ENCODE assay signal across 32 cellular contexts in the genomic region with DNA sequence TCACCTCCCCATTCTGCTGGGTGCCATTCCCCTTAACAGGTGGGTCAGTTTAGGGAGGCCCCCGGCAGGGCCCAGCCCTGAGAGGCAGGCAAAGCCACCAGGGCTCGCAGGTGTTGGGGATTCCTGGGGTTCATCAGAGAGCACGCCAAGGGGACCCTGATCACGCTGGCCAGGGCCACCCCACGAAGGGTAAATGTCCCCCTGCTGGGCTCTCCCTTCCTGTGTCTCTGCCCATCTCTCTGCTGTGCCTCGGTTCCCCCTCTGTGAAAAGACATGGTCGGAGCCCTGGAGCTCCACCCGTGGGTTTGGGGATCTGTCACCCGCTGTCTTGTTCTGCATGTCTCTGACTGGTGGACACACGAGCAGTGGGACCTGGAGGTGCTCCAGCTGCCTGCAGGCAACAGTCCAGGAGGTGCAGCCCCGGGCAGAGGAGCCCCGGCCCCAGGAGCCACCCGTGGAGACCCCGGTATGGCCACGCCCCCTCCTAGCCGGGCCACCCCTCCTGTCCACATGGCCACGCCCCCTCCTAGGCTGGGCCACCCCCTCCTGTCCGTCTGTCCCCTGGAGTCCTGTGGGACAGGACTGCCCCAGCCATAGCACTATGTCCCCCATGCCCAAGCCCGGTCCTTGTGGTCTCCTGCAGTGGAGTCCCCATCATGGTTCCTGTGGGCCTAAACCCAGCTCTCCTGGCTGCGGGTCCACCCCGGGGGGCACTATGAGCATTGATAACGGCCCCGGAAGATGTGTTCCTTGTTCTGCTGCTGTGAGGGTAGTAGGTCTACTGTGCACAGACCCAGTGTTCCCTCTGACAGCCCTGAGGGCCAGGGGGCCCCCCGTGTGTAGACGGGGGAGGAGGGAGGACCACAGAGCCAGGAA. TPM values are rescaled to one million over a fixed set of nuclear protein-coding genes. Genes with fewer than 3 reads are reported as not detected.
DNase-seq lines count a peak whose midpoint lies in the region; ATAC-seq and TF ChIP-seq lines count a peak whose summit lies in the region.
"Had no signal": no experiment of that assay in that cellular context is flagged by ENCODE, and none has a peak within 500 bp of the region (broad histone marks: within the 10 kb centered on the region; RNA-seq: fewer than 3 reads in every experiment).

No MANE protein-coding gene starts in this region.

- no peaks in the 10 kb centered on the region for H3K36me3 ChIP-seq in H7 (replicated peaks; ENCODE audit: control insufficient read depth, insufficient read depth, low read length)
- H3K36me3 ChIP-seq: BE2C, right lobe of liver had no signal

- no peak overlapping the region for H3K27ac ChIP-seq in foreskin keratinocyte
- H3K27ac ChIP-seq: coronary artery, hepatocyte, parathyroid adenoma, right lobe of liver, testis had no signal

- H3K4me1 ChIP-seq in foreskin keratinocyte = no peaks in the 10 kb centered on the region
- H3K4me1 ChIP-seq: BE2C, Caco-2, parathyroid adenoma, right lobe of liver had no signal

- no peaks in the 10 kb centered on the region for H3K36me3 Mint-ChIP-seq in T-helper 2 cell treated with Interferon-gamma antibody and Interleukin-4, amounts not matched to agents 5 μg/mL and 100 μg/mL, for 36 hours (ENCODE audit: low read depth)
- H3K36me3 Mint-ChIP-seq in activated T-helper 1 cell treated with anti-CD3 and anti-CD28 coated beads, Interleukin-12 subunit alpha, Interleukin-12 subunit beta, Interleukin-2, Interleukin-4 antibody, amounts not matched to agents 30 ng/mL and 10 ng/mL and 1 ng/mL, durations not matched to agents 14 hours and 24 hours and 36 hours (ENCODE audit: low read depth) = no peaks in the 10 kb centered on the region
- H3K36me3 Mint-ChIP-seq in naive B cell = no peaks in the 10 kb centered on the region

- no peak overlapping the region for H3K4me3 ChIP-seq in H7 (ENCODE audit: insufficient read depth, low read depth, low read length)
- H3K4me3 ChIP-seq: coronary artery, hepatocyte, right lobe of liver, testis had no signal

- H3K27ac Mint-ChIP-seq in T-helper 2 cell treated with Interferon-gamma antibody and Interleukin-4, amounts not matched to agents 5 μg/mL and 100 μg/mL, for 36 hours = no peak overlapping the region
- H3K27ac Mint-ChIP-seq in activated T-helper 1 cell treated with anti-CD3 and anti-CD28 coated beads, Interleukin-12 subunit alpha, Interleukin-12 subunit beta, Interleukin-2, Interleukin-4 antibody, amounts not matched to agents 30 ng/mL and 10 ng/mL and 1 ng/mL, durations not matched to agents 14 hours and 24 hours and 36 hours = peak overlapping the region; percentile 44
- peak overlapping the region in 4 of 6 donors; percentile 2 to 82 (median 52) for H3K27ac Mint-ChIP-seq in naive B cell
- H3K27ac Mint-ChIP-seq: HFFc6, nephron had no signal

- peaks cover 11% of the 10 kb centered on the region for H3K4me1 Mint-ChIP-seq in T-helper 2 cell treated with Interferon-gamma antibody and Interleukin-4, amounts not matched to agents 5 μg/mL and 100 μg/mL, for 36 hours (ENCODE audit: low read depth)
- no peaks in the 10 kb centered on the region for H3K4me1 Mint-ChIP-seq in activated T-helper 1 cell treated with anti-CD3 and anti-CD28 coated beads, Interleukin-12 subunit alpha, Interleukin-12 subunit beta, Interleukin-2, Interleukin-4 antibody, amounts not matched to agents 30 ng/mL and 10 ng/mL and 1 ng/mL, durations not matched to agents 14 hours and 24 hours and 36 hours (ENCODE audit: low read depth)
- H3K4me1 Mint-ChIP-seq in naive B cell = peaks cover 17 to 38% (median 29%) of the 10 kb centered on the region in 3 donors
- H3K4me1 Mint-ChIP-seq: nephron had no signal

- no peaks in the 10 kb centered on the region for H3K27me3 Mint-ChIP-seq in T-helper 2 cell treated with Interferon-gamma antibody and Interleukin-4, amounts not matched to agents 5 μg/mL and 100 μg/mL, for 36 hours (ENCODE audit: low read depth)
- peaks cover 3% of the 10 kb centered on the region for H3K27me3 Mint-ChIP-seq in activated T-helper 1 cell treated with anti-CD3 and anti-CD28 coated beads, Interleukin-12 subunit alpha, Interleukin-12 subunit beta, Interleukin-2, Interleukin-4 antibody, amounts not matched to agents 30 ng/mL and 10 ng/mL and 1 ng/mL, durations not matched to agents 14 hours and 24 hours and 36 hours (ENCODE audit: insufficient read depth)
- peaks cover 0 to 17% (median 9%) of the 10 kb centered on the region in 3 donors for H3K27me3 Mint-ChIP-seq in naive B cell

- H3K27me3 ChIP-seq in H7 (ENCODE audit: control insufficient read depth, insufficient read depth, low read length) (no peaks in the 10 kb centered on the region), foreskin keratinocyte (peaks cover 27% of the 10 kb centered on the region)
- H3K27me3 ChIP-seq: BE2C, hepatocyte, right lobe of liver, testis had no signal

- intact Hi-C loops in activated T-helper 1 cell treated with anti-CD3 and anti-CD28 coated beads, Interleukin-12 subunit alpha, Interleukin-12 subunit beta, Interleukin-2, Interleukin-4 antibody, amounts not matched to agents 30 ng/mL and 10 ng/mL and 1 ng/mL, durations not matched to agents 14 hours and 24 hours and 36 hours (cut with micrococcal nuclease) = no loop called here

- no peak for DNase-seq in T-helper 2 cell treated with Interferon-gamma antibody and Interleukin-4, amounts not matched to agents 5 μg/mL and 100 μg/mL, for 36 hours (ENCODE audit: low spot score)
- DNase-seq in T-helper 2 cell = no peak
- DNase-seq in H7 = peak; percentile 96
- no peak for DNase-seq in activated T-helper 1 cell treated with anti-CD3 and anti-CD28 coated beads, Interleukin-12 subunit alpha, Interleukin-12 subunit beta, Interleukin-2, Interleukin-4 antibody, amounts not matched to agents 30 ng/mL and 10 ng/mL and 1 ng/mL, durations not matched to agents 14 hours and 24 hours and 36 hours (ENCODE audit: low spot score)
- no peak for DNase-seq in naive B cell
- DNase-seq in SIG-M5 treated with dmso at 0.1 percent for 504 hours (lab: John Stamatoyannopoulos, UW; ENCODE audit: unreplicated experiment) = no peak
- no peak for DNase-seq in foreskin keratinocyte
- DNase-seq: activated CD4-positive, alpha-beta T cell treated with anti-CD3 and anti-CD28 coated beads for 1 hour; activated naive CD4-positive, alpha-beta T cell treated with anti-CD3 and anti-CD28 coated beads, Interleukin-2, amount 50 U/mL, for 16 hours; activated T-cell treated with anti-CD3 and anti-CD28 coated beads, Interleukin-2, amount 50 U/mL, for 4 hours; BE2C; Caco-2; foreskin melanocyte; HFFc6; KBM-7; NCI-H1436 treated with DMSO at 0.1 percent for 48 hours; stimulated activated CD4-positive, alpha-beta T cell treated with anti-CD3 and anti-CD28 coated beads, Interleukin-12 subunit alpha, Interleukin-12 subunit beta, amount 100 ng/mL, for 4 hours; stimulated activated CD4-positive, alpha-beta T cell treated with anti-CD3 and anti-CD28 coated beads, Interleukin-4, amount 100 ng/mL, for 24 hours; stimulated activated naive CD4-positive, alpha-beta T cell treated with Interleukin-2 at 50 U/mL for 16 hours; testis had no signal

- H3K9me3 Mint-ChIP-seq in T-helper 2 cell treated with Interferon-gamma antibody and Interleukin-4, amounts not matched to agents 5 μg/mL and 100 μg/mL, for 36 hours = no peaks in the 10 kb centered on the region
- H3K9me3 Mint-ChIP-seq in activated T-helper 1 cell treated with anti-CD3 and anti-CD28 coated beads, Interleukin-12 subunit alpha, Interleukin-12 subunit beta, Interleukin-2, Interleukin-4 antibody, amounts not matched to agents 30 ng/mL and 10 ng/mL and 1 ng/mL, durations not matched to agents 14 hours and 24 hours and 36 hours = no peaks in the 10 kb centered on the region
- no peaks in the 10 kb centered on the region for H3K9me3 Mint-ChIP-seq in naive B cell
- H3K9me3 Mint-ChIP-seq: activated T-cell treated with anti-CD3 and anti-CD28 coated beads, Interleukin-2, amount 50 U/mL, for 4 hours; HFFc6; nephron had no signal

- ATAC-seq in naive B cell (ENCODE audit: low read depth in 2 of 2) (no peak), HG02571 (IDR thresholded peaks at IDR 0.05; ENCODE audit: unreplicated experiment) (no peak), foreskin keratinocyte (no peak)
- ATAC-seq: activated T-cell treated with anti-CD3 and anti-CD28 coated beads, Interleukin-2, amount 50 U/mL, for 4 hours; esophagus mucosa had no signal

- H3K4me3 Mint-ChIP-seq in T-helper 2 cell treated with Interferon-gamma antibody and Interleukin-4, amounts not matched to agents 5 μg/mL and 100 μg/mL, for 36 hours = peak overlapping the region; percentile 73
- H3K4me3 Mint-ChIP-seq in activated T-helper 1 cell treated with anti-CD3 and anti-CD28 coated beads, Interleukin-12 subunit alpha, Interleukin-12 subunit beta, Interleukin-2, Interleukin-4 antibody, amounts not matched to agents 30 ng/mL and 10 ng/mL and 1 ng/mL, durations not matched to agents 14 hours and 24 hours and 36 hours = peak overlapping the region; percentile 62
- peak overlapping the region in 1 of 8 donors; percentile 48 for H3K4me3 Mint-ChIP-seq in naive B cell
- H3K4me3 Mint-ChIP-seq: activated T-cell treated with anti-CD3 and anti-CD28 coated beads, Interleukin-2, amount 50 U/mL, for 4 hours; HFFc6; nephron had no signal

- TF ChIP-seq CTCF in foreskin keratinocyte (conservative IDR thresholded peaks at IDR 0.05) = no peak

RNA-seq across cellular contexts. Expression of gene AIRE, which starts 6.5 kb away (rescaled TPM):
- 0.07 and 0.31 TPM in 2 replicates for total RNA-seq in H7 (2014; rRNA removed; shearing (Covaris generic))
- not detected in 2 replicates for total RNA-seq in activated T-helper 1 cell treated with anti-CD3 and anti-CD28 coated beads, Interleukin-12 subunit alpha, Interleukin-12 subunit beta, Interleukin-2, Interleukin-4 antibody, amounts not matched to agents 30 ng/mL and 10 ng/mL and 1 ng/mL, durations not matched to agents 14 hours and 24 hours and 36 hours
- polyA plus RNA-seq in naive B cell (ENCODE audit: low read depth in 6 of 6) (1 to 10 TPM in 2 of 6 donors, under 1 TPM in 4; 0.34 to 1.7 (median 0.77) TPM), foreskin keratinocyte (not detected in 2 replicates)
- total RNA-seq in foreskin keratinocyte = not detected in 2 replicates
- total RNA-seq: A673; activated T-cell treated with anti-CD3 and anti-CD28 coated beads, Interleukin-2, amount 50 U/mL, for 4 hours; bronchial epithelial cell; Caco-2; esophagus mucosa; HT-29; right lobe of liver had no signal

RNA-seq across cellular contexts. Expression of gene PFKL, which starts 7.7 kb away (rescaled TPM):
- total RNA-seq in H7 (2014; rRNA removed; shearing (Covaris generic)) = 149 and 158 TPM in 2 replicates
- total RNA-seq in activated T-helper 1 cell treated with anti-CD3 and anti-CD28 coated beads, Interleukin-12 subunit alpha, Interleukin-12 subunit beta, Interleukin-2, Interleukin-4 antibody, amounts not matched to agents 30 ng/mL and 10 ng/mL and 1 ng/mL, durations not matched to agents 14 hours and 24 hours and 36 hours = 132 and 139 TPM in 2 replicates
- 100 to 1,000 TPM; 165 to 210 (median 189) TPM for polyA plus RNA-seq in naive B cell (ENCODE audit: low read depth in 6 of 6)
- 93.8 and 104 TPM in 2 replicates for total RNA-seq in foreskin keratinocyte
- polyA plus RNA-seq in foreskin keratinocyte = 91.0 and 98.3 TPM in 2 replicates

RNA-seq across cellular contexts. Expression of gene DNMT3L, which starts 30.5 kb away (rescaled TPM):
- 2.9 and 8.2 TPM in 2 replicates for total RNA-seq in H7 (2014; rRNA removed; shearing (Covaris generic))
- total RNA-seq in activated T-helper 1 cell treated with anti-CD3 and anti-CD28 coated beads, Interleukin-12 subunit alpha, Interleukin-12 subunit beta, Interleukin-2, Interleukin-4 antibody, amounts not matched to agents 30 ng/mL and 10 ng/mL and 1 ng/mL, durations not matched to agents 14 hours and 24 hours and 36 hours = not detected in 2 replicates
- not detected for polyA plus RNA-seq in naive B cell (ENCODE audit: low read depth in 6 of 6)
- total RNA-seq in foreskin keratinocyte = not detected in 2 replicates
- polyA plus RNA-seq in foreskin keratinocyte = not detected in 2 replicates
- total RNA-seq: A673; activated T-cell treated with anti-CD3 and anti-CD28 coated beads, Interleukin-2, amount 50 U/mL, for 4 hours; bronchial epithelial cell; esophagus mucosa; hepatocyte; HFFc6; HT-29; lower leg skin; mononuclear cell had no signal

RNA-seq across cellular contexts. Expression of gene CFAP410, which starts 47.0 kb away (rescaled TPM):
- 17.2 and 20.3 TPM in 2 replicates for total RNA-seq in H7 (2014; rRNA removed; shearing (Covaris generic))
- 13.3 and 17.8 TPM in 2 replicates for total RNA-seq in activated T-helper 1 cell treated with anti-CD3 and anti-CD28 coated beads, Interleukin-12 subunit alpha, Interleukin-12 subunit beta, Interleukin-2, Interleukin-4 antibody, amounts not matched to agents 30 ng/mL and 10 ng/mL and 1 ng/mL, durations not matched to agents 14 hours and 24 hours and 36 hours
- polyA plus RNA-seq in naive B cell (ENCODE audit: low read depth in 6 of 6) (10 to 100 TPM; 28.1 to 44.6 (median 35.1) TPM), foreskin keratinocyte (9.3 and 11.5 TPM in 2 replicates)
- total RNA-seq in foreskin keratinocyte = 6.6 and 8.1 TPM in 2 replicates

RNA-seq across cellular contexts. Expression of gene ICOSLG, which starts 51.4 kb away (rescaled TPM):
- 0.96 and 1.6 TPM in 2 replicates for total RNA-seq in H7 (2014; rRNA removed; shearing (Covaris generic))
- 6.4 and 7.2 TPM in 2 replicates for total RNA-seq in activated T-helper 1 cell treated with anti-CD3 and anti-CD28 coated beads, Interleukin-12 subunit alpha, Interleukin-12 subunit beta, Interleukin-2, Interleukin-4 antibody, amounts not matched to agents 30 ng/mL and 10 ng/mL and 1 ng/mL, durations not matched to agents 14 hours and 24 hours and 36 hours
- polyA plus RNA-seq in naive B cell (ENCODE audit: low read depth in 6 of 6) (10 to 100 TPM in 4 of 6 donors, 1 to 10 TPM in 2; 5.1 to 33.1 (median 13.9) TPM), foreskin keratinocyte (1.2 and 2.4 TPM in 2 replicates)
- 1.3 and 2.0 TPM in 2 replicates for total RNA-seq in foreskin keratinocyte
